ENCODE assay signal across 17 cellular contexts in genomic region chr3:38387862-38388261, GRCh38. TPM values are rescaled to one million over a fixed set of nuclear protein-coding genes. Genes with fewer than 3 reads are reported as not detected.
A peak's percentile ranks its signal among the peaks of the same experiment; 100 is the strongest.
DNase-seq lines count a peak whose midpoint lies in the region; ATAC-seq, FAIRE-seq and TF ChIP-seq lines count a peak whose summit lies in the region.
"Had no signal": no experiment of that assay in that cellular context is flagged by ENCODE, and none has a peak within 500 bp of the region (broad histone marks: within the 10 kb centered on the region; RNA-seq: fewer than 3 reads in every experiment).

No MANE protein-coding gene starts in this region.

- FAIRE-seq in frontal cortex (lab: Jason Lieb, UNC) (peak; percentile 15), HepG2 (lab: Jason Lieb, UNC) (peak; percentile 4), small intestine (lab: Jason Lieb, UNC) (peak; percentile 51)
- FAIRE-seq: GM12892 had no signal

- peak overlapping the region; percentile 38 for H3K27ac ChIP-seq in HepG2 (ENCODE audit: extremely low read length, insufficient read depth, low read length)
- H3K27ac ChIP-seq in small intestine (ENCODE audit: low read depth in 1 of 2, low read length in 1 of 2): no peak overlapping the region
- no peak overlapping the region for H3K27ac ChIP-seq in uterus
- H3K27ac ChIP-seq: BLaER1, C4-2B, GM23248 had no signal

- intact Hi-C loops in HepG2 (cut with micrococcal nuclease; ENCODE audit: unreplicated experiment): no loop called here
- intact Hi-C loops in uterus (cut with DNase I; ENCODE audit: low total_unique reads): no loop called here

- POLR2A ChIA-PET in HepG2 (lab: Yijun Ruan, JAX): interaction anchor here (0.7 kb wide), 1 partner anchor 423 kb away, joined by 3 read pairs; no protein-coding TSS in a partner anchor

- H3K4me2 ChIP-seq in HepG2 (ENCODE audit: low read depth, low read length): no peak overlapping the region; the same call in 1 of the 2 replicates
- H3K4me2 ChIP-seq: BLaER1 had no signal

- in situ Hi-C loops in HepG2 (cut with HindIII; ENCODE audit: extremely low pct_ligation_motif_present, low pct_unique_long_range_greater_than_20kb): no loop called here

- DNase-seq in frontal cortex (ENCODE audit: low spot score in 2 of 2) (no peak), HepG2 (ENCODE audit: low spot score) (no peak), small intestine (no peak), uterus (no peak), globus pallidus (ENCODE audit: low spot score) (no peak), GM20000 (ENCODE audit: low spot score) (no peak)
- DNase-seq: CD4-positive, CD25-positive, alpha-beta regulatory T cell; CD8-positive, alpha-beta T cell; DMS 273 treated with DMSO at 0.1 percent for 48 hours; DMS79 treated with DMSO at 0.1 percent for 48 hours; GF-D8; GM23248; H7; HCEC 1CT had no signal

- no peaks in the 10 kb centered on the region for H4K20me1 ChIP-seq in HepG2 (ENCODE audit: insufficient read depth, low read length)
- H4K20me1 ChIP-seq: BLaER1 had no signal

- no peak for TF ChIP-seq RAD21 in HepG2 (CRISPR knock-in tag; IDR thresholded peaks at IDR 0.05)

- 43% methylated on average over 5 of the region's 5 CpGs for WGBS in HepG2 (ENCODE audit: low lambda C conversion rate)
- 91 to 97% (median 94%) methylated on average over 5 of the region's 5 CpGs for WGBS in small intestine, 3 donors

- H3K4me1 ChIP-seq in HepG2 (ENCODE audit: insufficient read depth, low read length): peaks cover 40% of the 10 kb centered on the region
- no peaks in the 10 kb centered on the region for H3K4me1 ChIP-seq in small intestine (ENCODE audit: control insufficient read depth in 2 of 2, insufficient read depth in 1 of 2, low read depth in 1 of 2, low read length in 1 of 2)
- no peaks in the 10 kb centered on the region for H3K4me1 ChIP-seq in uterus
- H3K4me1 ChIP-seq: BLaER1 had no signal

- H3K79me2 ChIP-seq in HepG2 (ENCODE audit: insufficient read depth, low read length): no peaks in the 10 kb centered on the region

- no peak for TF ChIP-seq CTCF in HepG2 (CRISPR knock-in tag; IDR thresholded peaks at IDR 0.05)
- no peak for TF ChIP-seq CTCF in uterus (IDR thresholded peaks at IDR 0.05)
- TF ChIP-seq CTCF in GM20000 (IDR thresholded peaks at IDR 0.05; ENCODE audit: extremely low read depth, missing control alignments): no peak

- H3K27me3 ChIP-seq in HepG2 (ENCODE audit: control insufficient read depth in 1 of 2, insufficient read depth in 2 of 2, low read length in 2 of 2) (no peaks in the 10 kb centered on the region), small intestine (ENCODE audit: control insufficient read depth in 2 of 2, insufficient read depth in 2 of 2, low read length in 2 of 2) (no peaks in the 10 kb centered on the region), uterus (no peaks in the 10 kb centered on the region)
- H3K27me3 ChIP-seq: BLaER1 had no signal

- no TSS peak for BruUV-seq in HepG2 (replicated peaks; lab: Mats Ljungman, UMichigan)

- H3K9ac ChIP-seq in HepG2 (ENCODE audit: insufficient read depth, low read depth, low read length): no peak overlapping the region
- H3K9ac ChIP-seq: BLaER1, GM23248 had no signal

- peaks cover 6 to 46% of the 10 kb centered on the region in 2 experiments for H3K36me3 ChIP-seq in HepG2 (replicated peaks in 1 of 2; ENCODE audit: control insufficient read depth in 1 of 2, insufficient read depth in 2 of 2, low read length in 2 of 2)
- H3K36me3 ChIP-seq in small intestine (ENCODE audit: control insufficient read depth in 2 of 2, insufficient read depth in 2 of 2, low read length in 2 of 2): peaks cover 2 to 12% of the 10 kb centered on the region in 2 donors
- H3K36me3 ChIP-seq in uterus: no peaks in the 10 kb centered on the region

- H3K4me3 ChIP-seq in HepG2 (replicated peaks in 1 of 3; ENCODE audit: insufficient read depth in 1 of 3, low read depth in 2 of 3, low read length in 3 of 3): no peak overlapping the region
- no peak overlapping the region for H3K4me3 ChIP-seq in small intestine (ENCODE audit: low read depth in 1 of 2, low read length in 2 of 2)
- no peak overlapping the region for H3K4me3 ChIP-seq in uterus
- H3K4me3 ChIP-seq: BLaER1, GM23248 had no signal

- TF ChIP-seq POLR2A in HepG2 (IDR thresholded peaks at IDR 0.05; ENCODE audit: insufficient read depth in 1 of 2, low read depth in 2 of 2, low read length in 2 of 2) (no peak), uterus (IDR thresholded peaks at IDR 0.05) (no peak)

- peak in 1 of 2 experiments; percentile 66; a peak in 1 of 4 replicates for TF ChIP-seq EP300 in HepG2 (IDR thresholded peaks at IDR 0.05; ENCODE audit: low read depth in 2 of 2, low read length in 2 of 2)
- TF ChIP-seq EP300 in HepG2 (CRISPR knock-in tag; IDR thresholded peaks at IDR 0.05; ENCODE audit: borderline replicate concordance): no peak

- ATAC-seq in HepG2: no peak
- ATAC-seq: CD8-positive, alpha-beta T cell had no signal

- H2AFZ ChIP-seq in HepG2 (ENCODE audit: low read length): no peak overlapping the region
- H2AFZ ChIP-seq: GM23248 had no signal

- H3K9me3 ChIP-seq in HepG2 (ENCODE audit: low read length): no peaks in the 10 kb centered on the region
- no peaks in the 10 kb centered on the region for H3K9me3 ChIP-seq in small intestine (ENCODE audit: control insufficient read depth, low read depth)
- H3K9me3 ChIP-seq in uterus: peaks cover 0 to 16% of the 10 kb centered on the region in 2 donors

- CTCF ChIA-PET in HepG2 (lab: Yijun Ruan, JAX; ENCODE audit: low intra/inter-chr PET ratio, low total read pairs): no interaction called here

TF ChIP-seq in HepG2, 621 proteins besides CTCF, POLR2A, EP300 and RAD21 (continues in another document):
- TF ChIP-seq ZNF652 (CRISPR knock-in tag; IDR thresholded peaks at IDR 0.05; ENCODE audit: borderline replicate concordance, low read depth) (peak; percentile 32; the same call in 1 of the 2 replicates), ZNF138 (CRISPR knock-in tag; IDR thresholded peaks at IDR 0.05; ENCODE audit: low read depth) (no peak), ZFP36L2 (CRISPR knock-in tag; IDR thresholded peaks at IDR 0.05) (no peak), FOXA3 (CRISPR knock-in tag; IDR thresholded peaks at IDR 0.05) (peak; percentile 85), ZNF619 (CRISPR knock-in tag; IDR thresholded peaks at IDR 0.05) (no peak), KDM6A (CRISPR knock-in tag; IDR thresholded peaks at IDR 0.05; ENCODE audit: low read depth) (no peak)
- TF ChIP-seq, protein P1, sequence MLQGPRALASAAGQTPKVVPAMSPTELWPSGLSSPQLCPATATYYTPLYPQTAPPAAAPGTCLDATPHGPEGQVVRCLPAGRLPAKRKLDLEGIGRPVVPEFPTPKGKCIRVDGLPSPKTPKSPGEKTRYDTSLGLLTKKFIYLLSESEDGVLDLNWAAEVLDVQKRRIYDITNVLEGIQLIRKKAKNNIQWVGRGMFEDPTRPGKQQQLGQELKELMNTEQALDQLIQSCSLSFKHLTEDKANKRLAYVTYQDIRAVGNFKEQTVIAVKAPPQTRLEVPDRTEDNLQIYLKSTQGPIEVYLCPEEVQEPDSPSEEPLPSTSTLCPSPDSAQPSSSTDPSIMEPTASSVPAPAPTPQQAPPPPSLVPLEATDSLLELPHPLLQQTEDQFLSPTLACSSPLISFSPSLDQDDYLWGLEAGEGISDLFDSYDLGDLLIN (CRISPR knock-in tag; IDR thresholded peaks at IDR 0.05; ENCODE audit: borderline replicate concordance): no peak

RNA-seq across cellular contexts. Expression of gene XYLB, which starts 41.3 kb away (rescaled TPM):
- total RNA-seq in frontal cortex (4.1 TPM), HepG2 (2016; rRNA removed; fragmentation: Illumina TruSeq; extraction: Trizol) (25.9 and 28.9 TPM in 2 replicates), uterus (10 to 100 TPM in 1 of 4 donors, 1 to 10 TPM in 2, under 1 TPM in 1; 0.26 to 12.7 (median 6.5) TPM)
- total RNA-seq in HepG2 (2016; cell fraction: cytosol; rRNA removed; fragmentation: Illumina TruSeq; extraction: Trizol; ENCODE audit: low read depth): 4.8 and 7.1 TPM in 2 replicates
- total RNA-seq in HepG2 (2016; cell fraction: insoluble cytoplasmic fraction; rRNA removed; fragmentation: Illumina TruSeq; extraction: Trizol): 24.2 and 27.1 TPM in 2 replicates
- 7.2 and 8.5 TPM in 2 replicates for total RNA-seq in HepG2 (2016; cell fraction: membrane; rRNA removed; fragmentation: Illumina TruSeq; extraction: Trizol)
- 41.8 and 48.3 TPM in 2 replicates for total RNA-seq in HepG2 (2016; cell fraction: nucleus; rRNA removed; fragmentation: Illumina TruSeq; extraction: Trizol)
- polyA plus RNA-seq in HepG2 (2011; rRNA removed) (27.0 and 30.0 TPM in 2 replicates), small intestine (1 to 10 TPM; 4.3 to 6.9 (median 4.9) TPM)
- polyA plus RNA-seq in HepG2 (2011; cell fraction: cytosol; rRNA removed): 12.0 and 14.4 TPM in 2 replicates
- polyA plus RNA-seq in HepG2 (2011; cell fraction: nucleus; rRNA removed): 50.8 and 61.5 TPM in 2 replicates
- polyA plus RNA-seq in HepG2 (2012): 19.4 and 27.4 TPM in 2 replicates
- polyA plus RNA-seq in HepG2 (2016; cell fraction: cytosol; fragmentation: Illumina TruSeq; extraction: Trizol; ENCODE audit: low read depth): 3.2 and 3.5 TPM in 2 replicates
- 27.4 and 32.8 TPM in 2 replicates for polyA plus RNA-seq in HepG2 (2016; cell fraction: insoluble cytoplasmic fraction; fragmentation: Illumina TruSeq; extraction: Trizol; ENCODE audit: low read depth)
- 8.6 and 8.7 TPM in 2 replicates for polyA plus RNA-seq in HepG2 (2016; cell fraction: membrane; fragmentation: Illumina TruSeq; extraction: Trizol; ENCODE audit: low read depth)
- 46.3 and 54.4 TPM in 2 replicates for polyA plus RNA-seq in HepG2 (2016; cell fraction: nucleus; fragmentation: Illumina TruSeq; extraction: Trizol; ENCODE audit: insufficient read depth, low read depth)
- polyA minus RNA-seq in HepG2 (2011; rRNA and poly(A)+ RNA removed; ENCODE audit: low replicate concordance): 33.1 and 81.7 TPM in 2 replicates
- 16.2 and 25.9 TPM in 2 replicates for polyA minus RNA-seq in HepG2 (2011; cell fraction: cytosol; rRNA and poly(A)+ RNA removed)
- polyA minus RNA-seq in HepG2 (2011; cell fraction: nucleus; rRNA and poly(A)+ RNA removed): 90.9 and 100.0 TPM in 2 replicates
